Comparison of ENCODE assay signal across 18 cellular contexts in genomic region chr1:31780632-31781031, GRCh38. TPM values are rescaled to one million over a fixed set of nuclear protein-coding genes. Genes with fewer than 3 reads are reported as not detected.
"Had no signal": no experiment of that assay in that cellular context is flagged by ENCODE, and none has a peak within 500 bp of the region (broad histone marks: within the 10 kb centered on the region; RNA-seq: fewer than 3 reads in every experiment).

No MANE protein-coding gene starts in this region.

- H3K4me1 Mint-ChIP-seq: activated naive CD4-positive, alpha-beta T cell treated with anti-CD3 and anti-CD28 coated beads, Interleukin-2, amount 10 ng/mL, durations not matched to agents 7 days and 5 days had no signal

- H3K36me3 ChIP-seq: adrenal gland, cardiac muscle cell, esophagus muscularis mucosa, left lung, prostate gland, transverse colon, vagina had no signal

- H3K9me3 Mint-ChIP-seq: activated naive CD4-positive, alpha-beta T cell treated with anti-CD3 and anti-CD28 coated beads, Interleukin-2, amount 10 ng/mL, durations not matched to agents 7 days and 5 days; activated T-helper 2 cell treated with anti-CD3 and anti-CD28 coated beads, Interferon-gamma antibody, Interleukin-2, Interleukin-4, amounts not matched to agents 10 μg/mL and 5 μg/mL and 100 μg/mL, durations not matched to agents 14 hours and 24 hours and 36 hours; naive thymus-derived CD8-positive, alpha-beta T cell had no signal

- H3K27me3 ChIP-seq: adrenal gland, cardiac muscle cell, vagina had no signal

- H3K27ac ChIP-seq: esophagus muscularis mucosa, left lung, prostate gland, skin epidermis, transverse colon, vagina had no signal

- FAIRE-seq: colon, endometrium, kidney had no signal

- H3K4me3 Mint-ChIP-seq: activated naive CD4-positive, alpha-beta T cell treated with anti-CD3 and anti-CD28 coated beads, Interleukin-2, amount 10 ng/mL, durations not matched to agents 7 days and 5 days; naive thymus-derived CD8-positive, alpha-beta T cell had no signal

- H3K4me3 ChIP-seq: adrenal gland, cardiac muscle cell, esophagus muscularis mucosa, left lung, prostate gland, skin epidermis, transverse colon, vagina had no signal

- H3K4me1 ChIP-seq: adrenal gland, prostate gland, transverse colon, vagina had no signal

- H3K9me3 ChIP-seq: adrenal gland, esophagus muscularis mucosa, left lung, prostate gland, transverse colon, vagina had no signal

- H3K27ac Mint-ChIP-seq: activated naive CD4-positive, alpha-beta T cell treated with anti-CD3 and anti-CD28 coated beads, Interleukin-2, amount 10 ng/mL, durations not matched to agents 7 days and 5 days; activated T-helper 2 cell treated with anti-CD3 and anti-CD28 coated beads, Interferon-gamma antibody, Interleukin-2, Interleukin-4, amounts not matched to agents 10 μg/mL and 5 μg/mL and 100 μg/mL, durations not matched to agents 14 hours and 24 hours and 36 hours had no signal

- ATAC-seq: left lung; naive thymus-derived CD8-positive, alpha-beta T cell had no signal

- H3K36me3 Mint-ChIP-seq: activated naive CD4-positive, alpha-beta T cell treated with anti-CD3 and anti-CD28 coated beads, Interleukin-2, amount 10 ng/mL, durations not matched to agents 7 days and 5 days; naive thymus-derived CD8-positive, alpha-beta T cell had no signal

- DNase-seq: activated naive CD4-positive, alpha-beta T cell treated with anti-CD3 and anti-CD28 coated beads, Interleukin-2, amount 10 ng/mL, durations not matched to agents 7 days and 5 days; activated T-cell treated with anti-CD3 and anti-CD28 coated beads for 4 hours; adrenal gland; hypothalamus; left lung; naive thymus-derived CD8-positive, alpha-beta T cell; stimulated activated CD4-positive, alpha-beta T cell treated with anti-CD3 and anti-CD28 coated beads, Interleukin-4, amount 100 ng/mL, for 24 hours; stimulated activated naive CD4-positive, alpha-beta T cell treated with Interleukin-2 at 50 U/mL for 16 hours; transverse colon had no signal

RNA-seq across cellular contexts. Expression of gene SPOCD1, which starts 35.2 kb away (rescaled TPM):
- total RNA-seq: activated T-helper 2 cell treated with anti-CD3 and anti-CD28 coated beads, Interferon-gamma antibody, Interleukin-2, Interleukin-4, amounts not matched to agents 10 μg/mL and 5 μg/mL and 100 μg/mL, durations not matched to agents 14 hours and 24 hours and 36 hours had no signal
- polyA plus RNA-seq: naive thymus-derived CD8-positive, alpha-beta T cell had no signal
